ENCODE assay signal across 8 cellular contexts in genomic region chr1:244801246-244801645, GRCh38. TPM values are rescaled to one million over a fixed set of nuclear protein-coding genes. Genes with fewer than 3 reads are reported as not detected.
DNase-seq lines count a peak whose midpoint lies in the region; ATAC-seq and TF ChIP-seq lines count a peak whose summit lies in the region.

No MANE protein-coding gene starts in this region.

- H3K36me3 Mint-ChIP-seq in memory B cell: no peaks in the 10 kb centered on the region

- TF ChIP-seq POLR2A in stomach (IDR thresholded peaks at IDR 0.05): no peak

- peak; percentile 82 for ATAC-seq in GM21381 (IDR thresholded peaks at IDR 0.05; ENCODE audit: unreplicated experiment)
- peak; percentile 92 for ATAC-seq in memory B cell (ENCODE audit: low read depth)

- no peaks in the 10 kb centered on the region for H3K27me3 ChIP-seq in stomach

- WGBS in stomach, 5 donors: 37 to 55% (median 53%) methylated on average over 14 of the region's 14 CpGs

- peaks cover 5% of the 10 kb centered on the region for H3K27me3 Mint-ChIP-seq in memory B cell

- in situ Hi-C loops in Caki2 (cut with HindIII; ENCODE audit: low pct_unique_long_range_greater_than_20kb, low sequenced_read_pairs): no loop called here

- H3K4me3 ChIP-seq in WI38 (ENCODE audit: low read depth, low read length) (no peak overlapping the region), stomach (no peak overlapping the region)

- H3K4me1 Mint-ChIP-seq in memory B cell: peaks cover 8% of the 10 kb centered on the region

- H3K27ac Mint-ChIP-seq in memory B cell: no peak overlapping the region

- no peak overlapping the region for H3K27ac ChIP-seq in stomach

- no peak for TF ChIP-seq EP300 in stomach (IDR thresholded peaks at IDR 0.05)

- no peaks in the 10 kb centered on the region for H3K36me3 ChIP-seq in stomach

- no peaks in the 10 kb centered on the region for H3K9me3 Mint-ChIP-seq in memory B cell

- TF ChIP-seq CTCF in WI38 (IDR thresholded peaks at IDR 0.05; ENCODE audit: low read depth, low read length): peak; percentile 56
- peak in 5 of 7 experiments; percentile 9 to 66 (median 31) for TF ChIP-seq CTCF in stomach (IDR thresholded peaks at IDR 0.05)

- DNase-seq in Caki2 (ENCODE audit: low read depth) (peak; percentile 10), M059J (ENCODE audit: low read depth) (peak; percentile 54), memory B cell (ENCODE audit: low spot score in 2 of 2) (peak; percentile 34 to 41), stomach (peak; percentile 43), amniotic stem cell (lab: John Stamatoyannopoulos, UW) (no peak)
- DNase-seq in central memory CD4-positive, alpha-beta T cell: peak; percentile 42

- H3K4me1 ChIP-seq in stomach: peaks cover 0 to 16% (median 2%) of the 10 kb centered on the region in 4 donors

- H3K9me3 ChIP-seq in stomach: no peaks in the 10 kb centered on the region

- intact Hi-C loops in stomach (cut with DNase I; ENCODE audit: low total_unique reads): loop anchor here (10.0 kb wide), 1 partner anchor 244 kb away; no protein-coding TSS in a partner anchor

- H3K4me3 Mint-ChIP-seq in memory B cell: peak overlapping the region; percentile 66

RNA-seq across cellular contexts. Expression of gene COX20, which starts 34.2 kb away (rescaled TPM):
- 50.2 and 102 TPM in 2 replicates for total RNA-seq in Caki2 (2014; rRNA removed; shearing (Covaris generic); ENCODE audit: low replicate concordance)
- 20.3 and 30.0 TPM in 2 replicates for total RNA-seq in M059J (2014; rRNA removed; shearing (Covaris generic))
- 10 to 100 TPM in 3 of 5 donors, 1 to 10 TPM in 2; 5.5 to 58.0 (median 28.0) TPM for total RNA-seq in stomach
- polyA plus RNA-seq in stomach: 10 to 100 TPM; 55.4 to 65.7 (median 60.0) TPM
